In the genomic region with DNA sequence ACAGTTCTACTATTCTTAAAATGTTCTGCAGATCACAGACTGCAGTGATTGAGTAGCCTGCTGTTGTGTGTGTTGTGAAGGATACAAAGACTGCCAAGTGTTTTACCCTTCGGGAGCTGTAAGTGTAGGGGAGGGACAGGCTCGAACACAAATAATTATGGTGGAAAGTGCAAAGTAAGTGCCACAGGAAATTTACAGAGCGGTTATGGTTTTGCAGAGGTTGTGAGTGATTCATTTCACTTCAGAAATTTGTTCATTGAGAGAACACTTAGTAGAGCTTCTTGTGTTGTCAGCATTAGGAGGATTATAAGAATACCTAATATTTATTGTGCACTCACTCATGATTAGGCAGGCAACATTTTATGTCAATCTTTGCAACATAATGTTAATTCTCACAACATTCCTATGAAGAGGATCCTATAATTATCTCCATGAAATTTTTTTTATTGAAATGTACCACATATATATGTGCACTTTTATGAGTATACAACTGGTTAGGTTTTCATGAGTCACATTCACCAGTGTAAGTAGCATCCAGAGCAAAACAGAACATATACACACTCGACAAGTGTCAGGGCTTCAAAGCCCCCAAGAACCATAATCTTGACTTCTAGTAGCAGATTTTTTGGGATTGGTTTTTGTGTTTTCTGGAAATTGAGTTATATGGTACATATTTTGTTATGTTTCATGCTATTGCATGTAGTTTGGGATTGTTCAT, we compare ENCODE assay signal across 9 cellular contexts.
A peak's percentile ranks its signal among the peaks of the same experiment; 100 is the strongest.
DNase-seq lines count a peak whose midpoint lies in the region; ATAC-seq and TF ChIP-seq lines count a peak whose summit lies in the region.
"Had no signal": no experiment of that assay in that cellular context is flagged by ENCODE, and none has a peak within 500 bp of the region (broad histone marks: within the 10 kb centered on the region; RNA-seq: fewer than 3 reads in every experiment).

No MANE protein-coding gene starts in this region.

- no peaks in the 10 kb centered on the region for H3K27me3 Mint-ChIP-seq in HFFc6 (ENCODE audit: insufficient read depth)
- peaks cover 1% of the 10 kb centered on the region for H3K27me3 Mint-ChIP-seq in activated CD8-positive, alpha-beta T cell treated with anti-CD3 and anti-CD28 coated beads for 36 hours

- POLR2A ChIA-PET in activated CD8-positive, alpha-beta T cell treated with anti-CD3 and anti-CD28 coated beads for 36 hours (lab: Charles Lee), result no interaction called here

- H3K4me1 Mint-ChIP-seq in HFFc6 (ENCODE audit: low read depth), result peaks cover 63% of the 10 kb centered on the region
- H3K4me1 Mint-ChIP-seq in activated CD8-positive, alpha-beta T cell treated with anti-CD3 and anti-CD28 coated beads for 36 hours (ENCODE audit: low read depth), result peaks cover 48% of the 10 kb centered on the region

- no peaks in the 10 kb centered on the region for H3K9me3 Mint-ChIP-seq in HFFc6
- H3K9me3 Mint-ChIP-seq in activated CD8-positive, alpha-beta T cell treated with anti-CD3 and anti-CD28 coated beads for 36 hours, result no peaks in the 10 kb centered on the region

- H3K4me1 ChIP-seq in osteoblast (ENCODE audit: insufficient read depth, low read length) (peaks cover 8% of the 10 kb centered on the region), tibial artery (peaks cover 0 to 77% (median 11%) of the 10 kb centered on the region in 4 donors)

- H3K36me3 ChIP-seq in osteoblast (ENCODE audit: insufficient read depth, low read length) (no peaks in the 10 kb centered on the region), tibial artery (no peaks in the 10 kb centered on the region)

- H3K79me2 ChIP-seq in osteoblast (ENCODE audit: insufficient read depth, low read length), result peaks cover 71% of the 10 kb centered on the region

- H3K27me3 ChIP-seq in osteoblast (ENCODE audit: insufficient read depth, low read length) (no peaks in the 10 kb centered on the region), tibial artery (no peaks in the 10 kb centered on the region)

- TF ChIP-seq CTCF in HFFc6 (IDR thresholded peaks at IDR 0.05) (no peak), osteoblast (IDR thresholded peaks at IDR 0.05; ENCODE audit: extremely low read depth, low read depth, low read length) (no peak), tibial artery (IDR thresholded peaks at IDR 0.05) (no peak)
- no peak for TF ChIP-seq CTCF in activated CD8-positive, alpha-beta T cell treated with anti-CD3 and anti-CD28 coated beads for 36 hours (IDR thresholded peaks at IDR 0.05)

- intact Hi-C loops in activated CD8-positive, alpha-beta T cell treated with anti-CD3 and anti-CD28 coated beads for 36 hours (cut with micrococcal nuclease), result no loop called here
- intact Hi-C loops in tibial artery (cut with DNase I; ENCODE audit: low total_unique reads), result no loop called here

- H3K27ac Mint-ChIP-seq in HFFc6, result peak overlapping the region; percentile 59
- H3K27ac Mint-ChIP-seq in activated CD8-positive, alpha-beta T cell treated with anti-CD3 and anti-CD28 coated beads for 36 hours, result peak overlapping the region; percentile 43

- peaks cover 7% of the 10 kb centered on the region for H3K36me3 Mint-ChIP-seq in HFFc6 (ENCODE audit: low read depth)
- no peaks in the 10 kb centered on the region for H3K36me3 Mint-ChIP-seq in activated CD8-positive, alpha-beta T cell treated with anti-CD3 and anti-CD28 coated beads for 36 hours (ENCODE audit: low read depth)

- H2AFZ ChIP-seq in osteoblast (ENCODE audit: low read length), result no peak overlapping the region

- peak overlapping the region; percentile 30 for H3K4me2 ChIP-seq in osteoblast (ENCODE audit: insufficient read depth, low read length)

- ATAC-seq in GM18870 (IDR thresholded peaks at IDR 0.05; ENCODE audit: unreplicated experiment), result peak; percentile 37
- ATAC-seq in activated CD8-positive, alpha-beta T cell treated with anti-CD3 and anti-CD28 coated beads for 36 hours, result peak; percentile 84

- H4K20me1 ChIP-seq in osteoblast (ENCODE audit: insufficient read depth, low read length), result peaks cover 3% of the 10 kb centered on the region

- H3K9me3 ChIP-seq in osteoblast (ENCODE audit: low read depth, low read length) (no peaks in the 10 kb centered on the region), tibial artery (no peaks in the 10 kb centered on the region)

- H3K4me3 Mint-ChIP-seq in HFFc6, result peak overlapping the region; percentile 35; the same call in 1 of the 2 replicates
- peak overlapping the region; percentile 18 for H3K4me3 Mint-ChIP-seq in activated CD8-positive, alpha-beta T cell treated with anti-CD3 and anti-CD28 coated beads for 36 hours

- CTCF ChIA-PET in activated CD8-positive, alpha-beta T cell treated with anti-CD3 and anti-CD28 coated beads for 36 hours (lab: Charles Lee), result interaction anchor here (1.1 to 5.3 kb wide), 2 partner anchors 9 to 72 kb away, joined by 3 to 30 read pairs; no protein-coding TSS in a partner anchor

- DNase-seq in HFFc6, result no peak
- DNase-seq in activated CD8-positive, alpha-beta T cell treated with anti-CD3 and anti-CD28 coated beads for 36 hours, result peak; percentile 49
- peak; percentile 72 for DNase-seq in osteoblast (ENCODE audit: insufficient read length, low spot score, missing footprints)
- DNase-seq in NCI-H146 treated with DMSO at 0.1 percent for 48 hours (lab: John Stamatoyannopoulos, UW; ENCODE audit: unreplicated experiment), result no peak
- DNase-seq in DMS79 (lab: John Stamatoyannopoulos, UW), result no peak
- DNase-seq in tibial artery, result no peak
- no peak for DNase-seq in NCI-H2081 treated with DMSO at 0.1 percent for 48 hours (lab: John Stamatoyannopoulos, UW)
- DNase-seq: amniotic stem cell had no signal

- H3K4me3 ChIP-seq in osteoblast (ENCODE audit: insufficient read depth, low read length) (no peak overlapping the region), tibial artery (no peak overlapping the region)

- no peak overlapping the region for H3K27ac ChIP-seq in osteoblast (ENCODE audit: low read depth, low read length)
- no peak overlapping the region for H3K27ac ChIP-seq in tibial artery

Comparison
In these comparisons a context has a peak if more than half of its experiments do, and no peak if none do; other contexts are left out.
1. DNase-seq: peak in activated CD8-positive, alpha-beta T cell treated with anti-CD3 and anti-CD28 coated beads for 36 hours (single experiment) and osteoblast (single experiment); none in HFFc6 (single experiment), NCI-H146 treated with DMSO at 0.1 percent for 48 hours (single experiment), DMS79 (single experiment), tibial artery (0 of 2) and NCI-H2081 treated with DMSO at 0.1 percent for 48 hours (single experiment).